Comparison of ENCODE assay signal across 1 cellular context in the genomic region with DNA sequence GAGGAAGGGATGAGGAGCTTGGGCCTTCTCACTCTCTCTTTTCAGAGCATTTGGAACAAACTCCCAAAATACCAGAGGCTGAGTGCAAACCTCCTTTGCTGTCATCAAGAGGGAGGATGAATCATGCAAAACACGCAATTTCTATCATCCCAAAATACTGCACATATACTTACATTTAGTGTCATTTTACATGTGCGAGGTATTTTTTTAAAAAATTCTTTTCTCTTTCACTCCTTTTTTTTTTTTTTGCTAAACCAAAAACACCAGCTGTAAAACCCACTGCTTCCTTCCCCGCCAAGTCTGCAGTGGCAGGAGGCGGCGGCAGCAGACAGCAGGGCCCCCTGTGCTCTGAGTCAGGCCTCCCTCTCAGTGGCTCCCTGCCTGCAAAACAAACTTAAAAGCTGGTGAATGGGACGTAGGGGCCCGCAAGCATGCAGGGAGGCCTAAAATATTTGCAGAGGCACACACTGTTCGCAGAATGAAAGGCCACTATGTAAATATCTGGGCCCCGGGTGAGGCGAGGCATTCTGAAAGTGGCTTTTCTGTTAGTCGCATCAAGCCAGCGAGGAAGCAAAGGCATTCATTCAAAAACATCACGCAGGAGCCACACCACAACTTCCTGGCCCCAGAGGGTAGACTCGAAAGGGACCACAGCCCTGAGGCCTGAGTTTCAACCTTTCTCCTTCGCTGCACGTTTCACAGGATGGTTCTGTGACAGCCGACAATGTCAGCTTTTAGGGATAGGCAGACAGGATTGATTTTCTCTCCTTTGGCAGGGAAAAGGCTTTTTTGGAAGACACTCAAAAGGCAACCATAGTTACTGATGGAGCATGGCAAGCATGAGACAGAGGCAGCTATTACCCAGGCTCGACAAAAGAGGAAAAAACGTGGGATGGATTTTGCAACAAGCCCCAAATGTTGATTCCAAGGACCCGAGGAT.
TF ChIP-seq lines count a peak whose summit lies in the region.

No MANE protein-coding gene starts in this region.

TF ChIP-seq in HepG2, 621 proteins besides CTCF, POLR2A, EP300 and RAD21 (continued from another document and continues in another):
- TF ChIP-seq, protein P1, sequence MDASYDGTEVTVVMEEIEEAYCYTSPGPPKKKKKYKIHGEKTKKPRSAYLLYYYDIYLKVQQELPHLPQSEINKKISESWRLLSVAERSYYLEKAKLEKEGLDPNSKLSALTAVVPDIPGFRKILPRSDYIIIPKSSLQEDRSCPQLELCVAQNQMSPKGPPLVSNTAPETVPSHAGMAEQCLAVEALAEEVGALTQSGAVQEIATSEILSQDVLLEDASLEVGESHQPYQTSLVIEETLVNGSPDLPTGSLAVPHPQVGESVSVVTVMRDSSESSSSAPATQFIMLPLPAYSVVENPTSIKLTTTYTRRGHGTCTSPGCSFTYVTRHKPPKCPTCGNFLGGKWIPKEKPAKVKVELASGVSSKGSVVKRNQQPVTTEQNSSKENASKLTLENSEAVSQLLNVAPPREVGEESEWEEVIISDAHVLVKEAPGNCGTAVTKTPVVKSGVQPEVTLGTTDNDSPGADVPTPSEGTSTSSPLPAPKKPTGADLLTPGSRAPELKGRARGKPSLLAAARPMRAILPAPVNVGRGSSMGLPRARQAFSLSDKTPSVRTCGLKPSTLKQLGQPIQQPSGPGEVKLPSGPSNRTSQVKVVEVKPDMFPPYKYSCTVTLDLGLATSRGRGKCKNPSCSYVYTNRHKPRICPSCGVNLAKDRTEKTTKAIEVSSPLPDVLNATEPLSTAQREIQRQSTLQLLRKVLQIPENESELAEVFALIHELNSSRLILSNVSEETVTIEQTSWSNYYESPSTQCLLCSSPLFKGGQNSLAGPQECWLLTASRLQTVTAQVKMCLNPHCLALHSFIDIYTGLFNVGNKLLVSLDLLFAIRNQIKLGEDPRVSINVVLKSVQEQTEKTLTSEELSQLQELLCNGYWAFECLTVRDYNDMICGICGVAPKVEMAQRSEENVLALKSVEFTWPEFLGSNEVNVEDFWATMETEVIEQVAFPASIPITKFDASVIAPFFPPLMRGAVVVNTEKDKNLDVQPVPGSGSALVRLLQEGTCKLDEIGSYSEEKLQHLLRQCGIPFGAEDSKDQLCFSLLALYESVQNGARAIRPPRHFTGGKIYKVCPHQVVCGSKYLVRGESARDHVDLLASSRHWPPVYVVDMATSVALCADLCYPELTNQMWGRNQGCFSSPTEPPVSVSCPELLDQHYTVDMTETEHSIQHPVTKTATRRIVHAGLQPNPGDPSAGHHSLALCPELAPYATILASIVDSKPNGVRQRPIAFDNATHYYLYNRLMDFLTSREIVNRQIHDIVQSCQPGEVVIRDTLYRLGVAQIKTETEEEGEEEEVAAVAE (CRISPR knock-in tag; IDR thresholded peaks at IDR 0.05; ENCODE audit: borderline replicate concordance): 0 out of 2 replicates have a peak, but pooled peaks have one; percentile 33
- TF ChIP-seq PAF1 (CRISPR knock-in tag; IDR thresholded peaks at IDR 0.05) (0 out of 2 replicates have a peak, but pooled peaks have one; percentile 44), ZNF441 (CRISPR knock-in tag; IDR thresholded peaks at IDR 0.05; ENCODE audit: borderline replicate concordance) (peak; percentile 46; the same call in 1 of the 2 replicates), EZH2 (conservative IDR thresholded peaks at IDR 0.05; ENCODE audit: low read depth, low read length) (no peak), MZF1 (CRISPR knock-in tag; IDR thresholded peaks at IDR 0.05; ENCODE audit: borderline replicate concordance) (no peak), GATAD1 (CRISPR knock-in tag; IDR thresholded peaks at IDR 0.05) (no peak; the same call in 1 of the 2 replicates), GMEB1 (CRISPR knock-in tag; IDR thresholded peaks at IDR 0.05; ENCODE audit: borderline replicate concordance) (peak; percentile 50), ZFP1 (CRISPR knock-in tag; IDR thresholded peaks at IDR 0.05) (peak; percentile 62; the same call in 1 of the 2 replicates), ZNF629 (CRISPR knock-in tag; conservative IDR thresholded peaks at IDR 0.05) (peak; percentile 65), DR1 (CRISPR knock-in tag; IDR thresholded peaks at IDR 0.05) (peak; percentile 73), ZNF615 (CRISPR knock-in tag; IDR thresholded peaks at IDR 0.05; ENCODE audit: borderline replicate concordance) (no peak), CENPX (CRISPR knock-in tag; IDR thresholded peaks at IDR 0.05) (no peak), MYNN (CRISPR knock-in tag; IDR thresholded peaks at IDR 0.05; ENCODE audit: low read depth) (no peak), GATA4 (IDR thresholded peaks at IDR 0.05; ENCODE audit: borderline replicate concordance, low read depth) (0 out of 2 replicates have a peak, but pooled peaks have one; percentile 10), ZNF33A (CRISPR knock-in tag; IDR thresholded peaks at IDR 0.05; ENCODE audit: borderline replicate concordance) (no peak), PAWR (CRISPR knock-in tag; IDR thresholded peaks at IDR 0.05; ENCODE audit: borderline replicate concordance) (no peak), SP1 (IDR thresholded peaks at IDR 0.05) (no peak), SP1 (CRISPR knock-in tag; IDR thresholded peaks at IDR 0.05) (no peak), ZNF343 (CRISPR knock-in tag; IDR thresholded peaks at IDR 0.05) (no peak), HOXD1 (CRISPR knock-in tag; IDR thresholded peaks at IDR 0.05) (0 out of 2 replicates have a peak, but pooled peaks have one; percentile 85), NRL (CRISPR knock-in tag; IDR thresholded peaks at IDR 0.05; ENCODE audit: borderline replicate concordance) (peak; percentile 53; the same call in 1 of the 2 replicates), MTA1 (CRISPR knock-in tag; IDR thresholded peaks at IDR 0.05; ENCODE audit: borderline replicate concordance) (peak; percentile 74), ZC3H13 (CRISPR knock-in tag; IDR thresholded peaks at IDR 0.05) (no peak), ZNF251 (CRISPR knock-in tag; IDR thresholded peaks at IDR 0.05) (no peak), PCBP1 (IDR thresholded peaks at IDR 0.05; ENCODE audit: borderline replicate concordance, low read depth, low read length) (no peak), TEAD2 (CRISPR knock-in tag; IDR thresholded peaks at IDR 0.05) (no peak), MXD4 (CRISPR knock-in tag; IDR thresholded peaks at IDR 0.05) (peak; percentile 43; the same call in 1 of the 2 replicates), BORCS8-MEF2B (CRISPR knock-in tag; IDR thresholded peaks at IDR 0.05) (peak; percentile 15; the same call in 1 of the 2 replicates), SP5 (CRISPR knock-in tag; IDR thresholded peaks at IDR 0.05; ENCODE audit: borderline replicate concordance, low read depth) (peak; percentile 69; the same call in 1 of the 2 replicates), SMAD9 (CRISPR knock-in tag; IDR thresholded peaks at IDR 0.05) (no peak), TAF1 (CRISPR knock-in tag; IDR thresholded peaks at IDR 0.05) (no peak; the same call in 1 of the 2 replicates), SNRNP70 (IDR thresholded peaks at IDR 0.05; ENCODE audit: low read depth, low read length) (no peak), SMAD3 (CRISPR knock-in tag; IDR thresholded peaks at IDR 0.05) (peak; percentile 80), POGZ (CRISPR knock-in tag; IDR thresholded peaks at IDR 0.05) (peak; percentile 64; the same call in 1 of the 2 replicates), IRX3 (CRISPR knock-in tag; IDR thresholded peaks at IDR 0.05; ENCODE audit: borderline replicate concordance, low read depth) (no peak), HNRNPL (IDR thresholded peaks at IDR 0.05; ENCODE audit: low read depth, low read length) (0 out of 2 replicates have a peak, but pooled peaks have one; percentile 27), BCL6 (CRISPR knock-in tag; IDR thresholded peaks at IDR 0.05) (peak; percentile 89), HNF4G (IDR thresholded peaks at IDR 0.05; ENCODE audit: borderline replicate concordance, low read depth, low read length) (no peak), HNF4G (CRISPR knock-in tag; IDR thresholded peaks at IDR 0.05; ENCODE audit: borderline replicate concordance, low read depth) (peak; percentile 56; the same call in 1 of the 2 replicates), ZNF576 (CRISPR knock-in tag; IDR thresholded peaks at IDR 0.05) (no peak), ZNF136 (CRISPR knock-in tag; IDR thresholded peaks at IDR 0.05; ENCODE audit: low read depth) (peak; percentile 79), ZNF607 (CRISPR knock-in tag; IDR thresholded peaks at IDR 0.05; ENCODE audit: borderline replicate concordance) (no peak), CREM (IDR thresholded peaks at IDR 0.05) (peak; percentile 70), CREM (CRISPR knock-in tag; IDR thresholded peaks at IDR 0.05) (no peak), SIX4 (CRISPR knock-in tag; IDR thresholded peaks at IDR 0.05) (no peak), ZFP41 (CRISPR knock-in tag; IDR thresholded peaks at IDR 0.05; ENCODE audit: borderline replicate concordance) (peak; percentile 77; the same call in 1 of the 2 replicates), ZNF234 (CRISPR knock-in tag; conservative IDR thresholded peaks at IDR 0.05) (no peak)
- TF ChIP-seq, protein P2, sequence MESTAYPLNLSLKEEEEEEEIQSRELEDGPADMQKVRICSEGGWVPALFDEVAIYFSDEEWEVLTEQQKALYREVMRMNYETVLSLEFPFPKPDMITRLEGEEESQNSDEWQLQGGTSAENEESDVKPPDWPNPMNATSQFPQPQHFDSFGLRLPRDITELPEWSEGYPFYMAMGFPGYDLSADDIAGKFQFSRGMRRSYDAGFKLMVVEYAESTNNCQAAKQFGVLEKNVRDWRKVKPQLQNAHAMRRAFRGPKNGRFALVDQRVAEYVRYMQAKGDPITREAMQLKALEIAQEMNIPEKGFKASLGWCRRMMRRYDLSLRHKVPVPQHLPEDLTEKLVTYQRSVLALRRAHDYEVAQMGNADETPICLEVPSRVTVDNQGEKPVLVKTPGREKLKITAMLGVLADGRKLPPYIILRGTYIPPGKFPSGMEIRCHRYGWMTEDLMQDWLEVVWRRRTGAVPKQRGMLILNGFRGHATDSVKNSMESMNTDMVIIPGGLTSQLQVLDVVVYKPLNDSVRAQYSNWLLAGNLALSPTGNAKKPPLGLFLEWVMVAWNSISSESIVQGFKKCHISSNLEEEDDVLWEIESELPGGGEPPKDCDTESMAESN (CRISPR knock-in tag; conservative IDR thresholded peaks at IDR 0.05): no peak; the same call in 1 of the 2 replicates
- TF ChIP-seq, protein P3, sequence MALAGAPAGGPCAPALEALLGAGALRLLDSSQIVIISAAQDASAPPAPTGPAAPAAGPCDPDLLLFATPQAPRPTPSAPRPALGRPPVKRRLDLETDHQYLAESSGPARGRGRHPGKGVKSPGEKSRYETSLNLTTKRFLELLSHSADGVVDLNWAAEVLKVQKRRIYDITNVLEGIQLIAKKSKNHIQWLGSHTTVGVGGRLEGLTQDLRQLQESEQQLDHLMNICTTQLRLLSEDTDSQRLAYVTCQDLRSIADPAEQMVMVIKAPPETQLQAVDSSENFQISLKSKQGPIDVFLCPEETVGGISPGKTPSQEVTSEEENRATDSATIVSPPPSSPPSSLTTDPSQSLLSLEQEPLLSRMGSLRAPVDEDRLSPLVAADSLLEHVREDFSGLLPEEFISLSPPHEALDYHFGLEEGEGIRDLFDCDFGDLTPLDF (CRISPR knock-in tag; IDR thresholded peaks at IDR 0.05): 0 out of 2 replicates have a peak, but pooled peaks have one; percentile 30
- TF ChIP-seq, protein P4, sequence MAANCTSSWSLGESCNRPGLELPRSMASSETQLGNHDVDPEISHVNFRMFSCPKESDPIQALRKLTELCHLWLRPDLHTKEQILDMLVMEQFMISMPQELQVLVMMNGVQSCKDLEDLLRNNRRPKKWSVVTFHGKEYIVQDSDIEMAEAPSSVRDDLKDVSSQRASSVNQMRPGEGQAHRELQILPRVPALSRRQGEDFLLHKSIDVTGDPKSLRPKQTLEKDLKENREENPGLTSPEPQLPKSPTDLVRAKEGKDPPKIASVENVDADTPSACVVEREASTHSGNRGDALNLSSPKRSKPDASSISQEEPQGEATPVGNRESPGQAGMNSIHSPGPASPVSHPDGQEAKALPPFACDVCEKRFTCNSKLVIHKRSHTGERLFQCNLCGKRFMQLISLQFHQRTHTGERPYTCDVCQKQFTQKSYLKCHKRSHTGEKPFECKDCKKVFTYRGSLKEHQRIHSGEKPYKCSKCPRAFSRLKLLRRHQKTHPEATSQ (CRISPR knock-in tag; IDR thresholded peaks at IDR 0.05; ENCODE audit: borderline replicate concordance): no peak
- TF ChIP-seq, protein P5, sequence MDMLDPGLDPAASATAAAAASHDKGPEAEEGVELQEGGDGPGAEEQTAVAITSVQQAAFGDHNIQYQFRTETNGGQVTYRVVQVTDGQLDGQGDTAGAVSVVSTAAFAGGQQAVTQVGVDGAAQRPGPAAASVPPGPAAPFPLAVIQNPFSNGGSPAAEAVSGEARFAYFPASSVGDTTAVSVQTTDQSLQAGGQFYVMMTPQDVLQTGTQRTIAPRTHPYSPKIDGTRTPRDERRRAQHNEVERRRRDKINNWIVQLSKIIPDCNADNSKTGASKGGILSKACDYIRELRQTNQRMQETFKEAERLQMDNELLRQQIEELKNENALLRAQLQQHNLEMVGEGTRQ (IDR thresholded peaks at IDR 0.05; ENCODE audit: low read depth, low read length): no peak
- TF ChIP-seq, protein P5 (CRISPR knock-in tag; IDR thresholded peaks at IDR 0.05; ENCODE audit: borderline replicate concordance): no peak
- TF ChIP-seq, protein P6, sequence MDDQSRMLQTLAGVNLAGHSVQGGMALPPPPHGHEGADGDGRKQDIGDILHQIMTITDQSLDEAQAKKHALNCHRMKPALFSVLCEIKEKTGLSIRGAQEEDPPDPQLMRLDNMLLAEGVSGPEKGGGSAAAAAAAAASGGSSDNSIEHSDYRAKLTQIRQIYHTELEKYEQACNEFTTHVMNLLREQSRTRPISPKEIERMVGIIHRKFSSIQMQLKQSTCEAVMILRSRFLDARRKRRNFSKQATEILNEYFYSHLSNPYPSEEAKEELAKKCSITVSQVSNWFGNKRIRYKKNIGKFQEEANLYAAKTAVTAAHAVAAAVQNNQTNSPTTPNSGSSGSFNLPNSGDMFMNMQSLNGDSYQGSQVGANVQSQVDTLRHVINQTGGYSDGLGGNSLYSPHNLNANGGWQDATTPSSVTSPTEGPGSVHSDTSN (CRISPR knock-in tag; IDR thresholded peaks at IDR 0.05; ENCODE audit: borderline replicate concordance): peak; percentile 39; the same call in 1 of the 2 replicates
